Comparison of ENCODE assay signal across 26 cellular contexts in the genomic region with DNA sequence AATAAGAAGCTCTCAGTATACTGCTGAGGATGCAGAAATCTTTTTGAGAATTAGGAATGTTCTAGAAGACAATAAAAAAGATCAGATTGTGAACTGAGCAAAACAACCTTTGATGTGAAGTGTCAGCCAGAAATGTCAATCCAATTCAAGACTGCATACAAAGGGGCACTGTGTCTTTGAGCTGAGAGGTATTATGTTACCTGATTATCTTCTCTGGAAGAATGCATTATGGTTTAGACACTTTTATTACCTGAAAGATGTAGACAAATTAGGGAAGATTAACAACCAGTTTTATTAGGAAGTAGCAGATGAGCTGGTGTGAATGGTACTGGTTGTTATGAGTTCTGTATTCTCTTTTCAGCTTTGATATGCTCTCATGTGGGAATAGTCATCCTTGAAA.
"Had no signal": no experiment of that assay in that cellular context is flagged by ENCODE, and none has a peak within 500 bp of the region (broad histone marks: within the 10 kb centered on the region; RNA-seq: fewer than 3 reads in every experiment).

No MANE protein-coding gene starts in this region.

- H3K4me1 ChIP-seq: breast epithelium, transverse colon had no signal

- DNase-seq: activated CD4-positive, alpha-beta T cell treated with anti-CD3 and anti-CD28 coated beads for 4 hours; activated CD4-positive, alpha-beta T cell treated with anti-CD3 and anti-CD28 coated beads, Interleukin-2, amount 50 U/mL, for 48 hours; activated CD4-positive, CD25-positive, alpha-beta regulatory T cell; activated naive CD4-positive, alpha-beta T cell treated with anti-CD3 and anti-CD28 coated beads for 36 hours; activated naive CD8-positive, alpha-beta T cell treated with anti-CD3 and anti-CD28 coated beads, Interleukin-2, amount 10 ng/mL, durations not matched to agents 7 days and 5 days; activated T-cell treated with anti-CD3 and anti-CD28 coated beads, Interleukin-2, amount 50 U/mL, for 48 hours; amniotic stem cell; effector memory CD4-positive, alpha-beta T cell; glutamatergic neuron; kidney glomerular epithelial cell; left ventricle myocardium superior; mammary epithelial cell; naive thymus-derived CD8-positive, alpha-beta T cell; small intestine; stimulated activated CD4-positive, alpha-beta T cell treated with anti-CD3 and anti-CD28 coated beads, Interleukin-2, amount 100 ng/mL, for 24 hours; stomach; transverse colon; uterus had no signal

- H2AFZ ChIP-seq: hepatocyte had no signal

- H3K4me3 Mint-ChIP-seq: activated naive CD4-positive, alpha-beta T cell treated with anti-CD3 and anti-CD28 coated beads for 36 hours; activated naive CD8-positive, alpha-beta T cell treated with anti-CD3 and anti-CD28 coated beads, Interleukin-2, amount 10 ng/mL, durations not matched to agents 7 days and 5 days; central memory CD8-positive, alpha-beta T cell; mesothelial cell of epicardium; naive thymus-derived CD8-positive, alpha-beta T cell; stimulated activated memory B cell treated with anti-CD40 and anti-IgM and Interleukin-4, amounts not matched to agents 10 μg/mL and 1 μg/mL and 100 μg/mL, for 72 hours had no signal

- H3K4me1 Mint-ChIP-seq: central memory CD8-positive, alpha-beta T cell; stimulated activated memory B cell treated with anti-CD40 and anti-IgM and Interleukin-4, amounts not matched to agents 10 μg/mL and 1 μg/mL and 100 μg/mL, for 72 hours had no signal

- H3K27ac ChIP-seq: breast epithelium, esophagus muscularis mucosa, hepatocyte, stomach, suprapubic skin, transverse colon, uterus had no signal

- H3K36me3 ChIP-seq: breast epithelium, esophagus muscularis mucosa, stomach, suprapubic skin, transverse colon, uterus had no signal

- H3K79me2 ChIP-seq: hepatocyte had no signal

- H3K27me3 ChIP-seq: breast epithelium, esophagus muscularis mucosa, hepatocyte, stomach, suprapubic skin, transverse colon, uterus had no signal

- ATAC-seq: left ventricle myocardium superior; naive thymus-derived CD8-positive, alpha-beta T cell; sciatic nerve; stimulated activated memory B cell treated with anti-CD40 and anti-IgM and Interleukin-4, amounts not matched to agents 10 μg/mL and 1 μg/mL and 100 μg/mL, for 72 hours had no signal

- H3K4me2 ChIP-seq: hepatocyte had no signal

- H3K27me3 Mint-ChIP-seq: activated naive CD8-positive, alpha-beta T cell treated with anti-CD3 and anti-CD28 coated beads, Interleukin-2, amount 10 ng/mL, durations not matched to agents 7 days and 5 days; central memory CD8-positive, alpha-beta T cell; naive thymus-derived CD8-positive, alpha-beta T cell; stimulated activated memory B cell treated with anti-CD40 and anti-IgM and Interleukin-4, amounts not matched to agents 10 μg/mL and 1 μg/mL and 100 μg/mL, for 72 hours had no signal

- H3K4me3 ChIP-seq: breast epithelium, esophagus muscularis mucosa, hepatocyte, stomach, suprapubic skin, transverse colon, uterus had no signal

- H3K27ac Mint-ChIP-seq: activated naive CD4-positive, alpha-beta T cell treated with anti-CD3 and anti-CD28 coated beads for 36 hours; activated naive CD8-positive, alpha-beta T cell treated with anti-CD3 and anti-CD28 coated beads, Interleukin-2, amount 10 ng/mL, durations not matched to agents 7 days and 5 days; mesothelial cell of epicardium; naive thymus-derived CD8-positive, alpha-beta T cell; stimulated activated memory B cell treated with anti-CD40 and anti-IgM and Interleukin-4, amounts not matched to agents 10 μg/mL and 1 μg/mL and 100 μg/mL, for 72 hours had no signal

- H3K9me3 Mint-ChIP-seq: activated naive CD4-positive, alpha-beta T cell treated with anti-CD3 and anti-CD28 coated beads for 36 hours; central memory CD8-positive, alpha-beta T cell; naive thymus-derived CD8-positive, alpha-beta T cell; stimulated activated memory B cell treated with anti-CD40 and anti-IgM and Interleukin-4, amounts not matched to agents 10 μg/mL and 1 μg/mL and 100 μg/mL, for 72 hours had no signal

- H3K9me3 ChIP-seq: breast epithelium, esophagus muscularis mucosa, suprapubic skin, transverse colon, uterus had no signal
